In genomic region chr6:119950681-119951080, GRCh38 we compare ENCODE assay signal across 19 cellular contexts.
A peak's percentile ranks its signal among the peaks of the same experiment; 100 is the strongest.
DNase-seq lines count a peak whose midpoint lies in the region; ATAC-seq, FAIRE-seq and TF ChIP-seq lines count a peak whose summit lies in the region.
"Had no signal": no experiment of that assay in that cellular context is flagged by ENCODE, and none has a peak within 500 bp of the region (broad histone marks: within the 10 kb centered on the region; RNA-seq: fewer than 3 reads in every experiment).

No MANE protein-coding gene starts in this region.

- no peaks in the 10 kb centered on the region for H3K36me3 ChIP-seq in bronchial epithelial cell (ENCODE audit: control insufficient read depth, insufficient read depth, low read length)

- TF ChIP-seq POLR2A in A549 (IDR thresholded peaks at IDR 0.05; ENCODE audit: low read length) = no peak

- POLR2A ChIA-PET in A549 (lab: Yijun Ruan, JAX) = no interaction called here

- ATAC-seq in A549 = no peak
- ATAC-seq in HG02870 (IDR thresholded peaks at IDR 0.05; ENCODE audit: unreplicated experiment) = no peak
- ATAC-seq in SK-N-SH treated with all-trans-retinoic acid at 6 μM for 48 hours = no peak
- ATAC-seq: GM12878, GM23338 had no signal

- no peaks in the 10 kb centered on the region for H3K9me3 ChIP-seq in A549

- DNase-seq in A549 (ENCODE audit: low read depth in 1 of 2, low spot score in 1 of 2) = peak in 1 of 2 experiments; percentile 1
- peak; percentile 60 for DNase-seq in LoVo (ENCODE audit: low spot score)
- DNase-seq in bronchial epithelial cell (ENCODE audit: low read depth) = peak; percentile 34
- no peak for DNase-seq in stimulated activated CD4-positive, alpha-beta T cell treated with anti-CD3 and anti-CD28 coated beads, Interleukin-4, amount 100 ng/mL, for 24 hours
- DNase-seq: 8988T; C1 segment of cervical spinal cord; Calu3; CD4-positive, alpha-beta memory T cell; COR-L47; DMS79; EL; GDM1; H9; HFFc6 had no signal

- CTCF ChIA-PET in A549 (lab: Yijun Ruan, JAX) = no interaction called here

- H3K27me3 ChIP-seq in bronchial epithelial cell (ENCODE audit: control insufficient read depth, insufficient read depth, low read length) = no peaks in the 10 kb centered on the region

- FAIRE-seq in A549 (lab: Jason Lieb, UNC) = no peak
- no peak for FAIRE-seq in bronchial epithelial cell (lab: Jason Lieb, UNC)
- FAIRE-seq: GM12878, GM19239 had no signal

- peak overlapping the region; percentile 25; the same call in 1 of the 3 replicates for H3K4me2 ChIP-seq in A549
- H3K4me2 ChIP-seq: GM23338 had no signal

- no peak for TF ChIP-seq EP300 in A549 (IDR thresholded peaks at IDR 0.05)

- H3K27ac ChIP-seq in A549 = no peak overlapping the region

- no peak for TF ChIP-seq RAD21 in A549 (conservative IDR thresholded peaks at IDR 0.05 in 1 of 2, IDR thresholded peaks at IDR 0.05 in 1 of 2)

- TF ChIP-seq CTCF in A549 (IDR thresholded peaks at IDR 0.05) (no peak), bronchial epithelial cell (IDR thresholded peaks at IDR 0.05; ENCODE audit: insufficient read depth, low read length, severe bottlenecking) (no peak)

- H3K4me1 ChIP-seq in A549 = 0 out of 3 replicates have a peak, but pooled peaks cover 2% of the 10 kb centered on the region

- H3K4me3 ChIP-seq in A549 (no peak overlapping the region), bronchial epithelial cell (ENCODE audit: low read depth, low read length) (no peak overlapping the region)
- H3K4me3 ChIP-seq: GM12878, GM23338 had no signal

TF ChIP-seq in A549, 52 proteins besides CTCF, POLR2A, EP300 and RAD21:
- TF ChIP-seq ESRRA (IDR thresholded peaks at IDR 0.05; ENCODE audit: borderline replicate concordance, low read length) (no peak), CHD4 (IDR thresholded peaks at IDR 0.05; ENCODE audit: borderline replicate concordance) (no peak), CHD2 (IDR thresholded peaks at IDR 0.05; ENCODE audit: low read length, partially characterized antibody) (no peak)
TF ChIP-seq in A549: peak in this region for 0.

TF ChIP-seq in SK-N-SH treated with all-trans-retinoic acid at 6 μM for 48 hours, 23 proteins besides CTCF, POLR2A, EP300 and RAD21:
- TF ChIP-seq ZNF8 (CRISPR knock-in tag; IDR thresholded peaks at IDR 0.05) = no peak
- TF ChIP-seq OSR1 (CRISPR knock-in tag; IDR thresholded peaks at IDR 0.05) = no peak
- TF ChIP-seq ARNTL (CRISPR knock-in tag; IDR thresholded peaks at IDR 0.05; ENCODE audit: borderline replicate concordance, low read depth) = no peak
- TF ChIP-seq TOX (CRISPR knock-in tag; IDR thresholded peaks at IDR 0.05; ENCODE audit: borderline replicate concordance) = no peak
- TF ChIP-seq ZNF565 (CRISPR knock-in tag; conservative IDR thresholded peaks at IDR 0.05; ENCODE audit: low read depth) = no peak
- TF ChIP-seq CREB5 (CRISPR knock-in tag; IDR thresholded peaks at IDR 0.05; ENCODE audit: low read depth) = no peak
- TF ChIP-seq POU6F1 (CRISPR knock-in tag; IDR thresholded peaks at IDR 0.05; ENCODE audit: borderline replicate concordance, low read depth) = no peak
- no peak for TF ChIP-seq ISL1 (CRISPR knock-in tag; IDR thresholded peaks at IDR 0.05)
- no peak for TF ChIP-seq SNAI2 (CRISPR knock-in tag; IDR thresholded peaks at IDR 0.05)
